Comparison of ENCODE assay signal across 2 cellular contexts in genomic region chr10:33042565-33042964, GRCh38.
TF ChIP-seq lines count a peak whose summit lies in the region.

No MANE protein-coding gene starts in this region.

TF ChIP-seq in A549, 52 proteins besides CTCF, POLR2A, EP300 and RAD21:
- TF ChIP-seq HOXA7 (CRISPR knock-in tag; IDR thresholded peaks at IDR 0.05) (no peak), ZFP36 (IDR thresholded peaks at IDR 0.05; ENCODE audit: borderline replicate concordance, partially characterized antibody) (no peak), USF2 (IDR thresholded peaks at IDR 0.05) (no peak), BHLHE40 (IDR thresholded peaks at IDR 0.05; ENCODE audit: low read depth, low read length) (no peak), JUNB (IDR thresholded peaks at IDR 0.05) (no peak)

TF ChIP-seq in H1, 55 proteins besides CTCF, POLR2A, EP300 and RAD21:
- TF ChIP-seq CEBPB (IDR thresholded peaks at IDR 0.05; ENCODE audit: low read depth, low read length) = no peak
- no peak for TF ChIP-seq SIRT6 (IDR thresholded peaks at IDR 0.05; ENCODE audit: low read length)
- no peak for TF ChIP-seq EGR1 (IDR thresholded peaks at IDR 0.05; ENCODE audit: borderline replicate concordance, low read depth, low read length)
- TF ChIP-seq SP4 (IDR thresholded peaks at IDR 0.05; ENCODE audit: low read length) = no peak
- no peak for TF ChIP-seq ATF2 (IDR thresholded peaks at IDR 0.05; ENCODE audit: low read length)
- TF ChIP-seq TBP (IDR thresholded peaks at IDR 0.05; ENCODE audit: low read depth, low read length) = no peak
- TF ChIP-seq ATF3 (IDR thresholded peaks at IDR 0.05; ENCODE audit: insufficient read depth, low read depth, low read length) = no peak
- TF ChIP-seq BRCA1 (IDR thresholded peaks at IDR 0.05; ENCODE audit: low read depth, low read length) = no peak
